ENCODE assay signal across 1 cellular context in the genomic region with DNA sequence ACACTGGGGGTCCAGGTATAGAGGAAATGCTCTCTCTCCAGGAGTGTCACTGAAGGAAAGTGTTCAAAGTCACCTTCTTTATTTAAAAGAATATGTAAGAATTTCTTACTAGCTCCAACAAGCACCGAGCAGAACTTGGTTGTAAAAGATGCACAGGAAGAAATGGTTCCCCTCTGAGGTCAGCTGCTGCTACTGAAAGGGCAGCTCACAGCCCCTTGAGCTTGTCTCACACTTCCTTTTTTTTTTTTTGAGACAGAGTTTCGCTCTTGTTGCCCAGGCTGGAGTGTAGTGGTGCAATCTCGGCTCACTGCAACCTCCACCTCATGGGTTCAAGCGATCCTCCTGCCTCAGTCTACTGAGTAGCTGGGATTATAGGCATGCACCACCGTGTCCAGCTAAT.
TF ChIP-seq lines count a peak whose summit lies in the region.

No MANE protein-coding gene starts in this region.

TF ChIP-seq in GM23338, 12 proteins besides CTCF, POLR2A, EP300 and RAD21:
- TF ChIP-seq POLR2AphosphoS5 (IDR thresholded peaks at IDR 0.05; ENCODE audit: low read depth) (no peak), EZH2 (IDR thresholded peaks at IDR 0.05; ENCODE audit: low read depth, unreplicated experiment) (no peak), NANOG (IDR thresholded peaks at IDR 0.05; ENCODE audit: borderline replicate concordance) (no peak), JUNB (IDR thresholded peaks at IDR 0.05; ENCODE audit: unreplicated experiment) (no peak), EZH2phosphoT487 (IDR thresholded peaks at IDR 0.05; ENCODE audit: unreplicated experiment) (no peak), STAT1 (IDR thresholded peaks at IDR 0.05; ENCODE audit: unreplicated experiment) (no peak), ZNF114 (CRISPR knock-in tag; IDR thresholded peaks at IDR 0.05) (no peak), CREB1 (CRISPR knock-in tag; IDR thresholded peaks at IDR 0.05; ENCODE audit: low read depth) (no peak)
- TF ChIP-seq, protein P1, sequence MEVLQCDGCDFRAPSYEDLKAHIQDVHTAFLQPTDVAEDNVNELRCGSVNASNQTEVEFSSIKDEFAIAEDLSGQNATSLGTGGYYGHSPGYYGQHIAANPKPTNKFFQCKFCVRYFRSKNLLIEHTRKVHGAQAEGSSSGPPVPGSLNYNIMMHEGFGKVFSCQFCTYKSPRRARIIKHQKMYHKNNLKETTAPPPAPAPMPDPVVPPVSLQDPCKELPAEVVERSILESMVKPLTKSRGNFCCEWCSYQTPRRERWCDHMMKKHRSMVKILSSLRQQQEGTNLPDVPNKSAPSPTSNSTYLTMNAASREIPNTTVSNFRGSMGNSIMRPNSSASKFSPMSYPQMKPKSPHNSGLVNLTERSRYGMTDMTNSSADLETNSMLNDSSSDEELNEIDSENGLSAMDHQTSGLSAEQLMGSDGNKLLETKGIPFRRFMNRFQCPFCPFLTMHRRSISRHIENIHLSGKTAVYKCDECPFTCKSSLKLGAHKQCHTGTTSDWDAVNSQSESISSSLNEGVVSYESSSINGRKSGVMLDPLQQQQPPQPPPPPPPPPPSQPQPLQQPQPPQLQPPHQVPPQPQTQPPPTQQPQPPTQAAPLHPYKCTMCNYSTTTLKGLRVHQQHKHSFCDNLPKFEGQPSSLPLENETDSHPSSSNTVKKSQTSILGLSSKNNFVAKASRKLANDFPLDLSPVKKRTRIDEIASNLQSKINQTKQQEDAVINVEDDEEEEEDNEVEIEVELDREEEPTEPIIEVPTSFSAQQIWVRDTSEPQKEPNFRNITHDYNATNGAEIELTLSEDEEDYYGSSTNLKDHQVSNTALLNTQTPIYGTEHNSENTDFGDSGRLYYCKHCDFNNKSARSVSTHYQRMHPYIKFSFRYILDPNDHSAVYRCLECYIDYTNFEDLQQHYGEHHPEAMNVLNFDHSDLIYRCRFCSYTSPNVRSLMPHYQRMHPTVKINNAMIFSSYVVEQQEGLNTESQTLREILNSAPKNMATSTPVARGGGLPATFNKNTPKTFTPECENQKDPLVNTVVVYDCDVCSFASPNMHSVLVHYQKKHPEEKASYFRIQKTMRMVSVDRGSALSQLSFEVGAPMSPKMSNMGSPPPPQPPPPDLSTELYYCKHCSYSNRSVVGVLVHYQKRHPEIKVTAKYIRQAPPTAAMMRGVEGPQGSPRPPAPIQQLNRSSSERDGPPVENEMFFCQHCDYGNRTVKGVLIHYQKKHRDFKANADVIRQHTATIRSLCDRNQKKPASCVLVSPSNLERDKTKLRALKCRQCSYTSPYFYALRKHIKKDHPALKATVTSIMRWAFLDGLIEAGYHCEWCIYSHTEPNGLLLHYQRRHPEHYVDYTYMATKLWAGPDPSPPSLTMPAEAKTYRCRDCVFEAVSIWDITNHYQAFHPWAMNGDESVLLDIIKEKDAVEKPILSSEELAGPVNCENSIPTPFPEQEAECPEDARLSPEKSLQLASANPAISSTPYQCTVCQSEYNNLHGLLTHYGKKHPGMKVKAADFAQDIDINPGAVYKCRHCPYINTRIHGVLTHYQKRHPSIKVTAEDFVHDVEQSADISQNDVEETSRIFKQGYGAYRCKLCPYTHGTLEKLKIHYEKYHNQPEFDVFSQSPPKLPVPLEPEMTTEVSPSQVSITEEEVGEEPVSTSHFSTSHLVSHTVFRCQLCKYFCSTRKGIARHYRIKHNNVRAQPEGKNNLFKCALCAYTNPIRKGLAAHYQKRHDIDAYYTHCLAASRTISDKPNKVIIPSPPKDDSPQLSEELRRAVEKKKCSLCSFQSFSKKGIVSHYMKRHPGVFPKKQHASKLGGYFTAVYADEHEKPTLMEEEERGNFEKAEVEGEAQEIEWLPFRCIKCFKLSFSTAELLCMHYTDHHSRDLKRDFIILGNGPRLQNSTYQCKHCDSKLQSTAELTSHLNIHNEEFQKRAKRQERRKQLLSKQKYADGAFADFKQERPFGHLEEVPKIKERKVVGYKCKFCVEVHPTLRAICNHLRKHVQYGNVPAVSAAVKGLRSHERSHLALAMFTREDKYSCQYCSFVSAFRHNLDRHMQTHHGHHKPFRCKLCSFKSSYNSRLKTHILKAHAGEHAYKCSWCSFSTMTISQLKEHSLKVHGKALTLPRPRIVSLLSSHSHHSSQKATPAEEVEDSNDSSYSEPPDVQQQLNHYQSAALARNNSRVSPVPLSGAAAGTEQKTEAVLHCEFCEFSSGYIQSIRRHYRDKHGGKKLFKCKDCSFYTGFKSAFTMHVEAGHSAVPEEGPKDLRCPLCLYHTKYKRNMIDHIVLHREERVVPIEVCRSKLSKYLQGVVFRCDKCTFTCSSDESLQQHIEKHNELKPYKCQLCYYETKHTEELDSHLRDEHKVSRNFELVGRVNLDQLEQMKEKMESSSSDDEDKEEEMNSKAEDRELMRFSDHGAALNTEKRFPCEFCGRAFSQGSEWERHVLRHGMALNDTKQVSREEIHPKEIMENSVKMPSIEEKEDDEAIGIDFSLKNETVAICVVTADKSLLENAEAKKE (CRISPR knock-in tag; IDR thresholded peaks at IDR 0.05) = no peak
- TF ChIP-seq, protein P2, sequence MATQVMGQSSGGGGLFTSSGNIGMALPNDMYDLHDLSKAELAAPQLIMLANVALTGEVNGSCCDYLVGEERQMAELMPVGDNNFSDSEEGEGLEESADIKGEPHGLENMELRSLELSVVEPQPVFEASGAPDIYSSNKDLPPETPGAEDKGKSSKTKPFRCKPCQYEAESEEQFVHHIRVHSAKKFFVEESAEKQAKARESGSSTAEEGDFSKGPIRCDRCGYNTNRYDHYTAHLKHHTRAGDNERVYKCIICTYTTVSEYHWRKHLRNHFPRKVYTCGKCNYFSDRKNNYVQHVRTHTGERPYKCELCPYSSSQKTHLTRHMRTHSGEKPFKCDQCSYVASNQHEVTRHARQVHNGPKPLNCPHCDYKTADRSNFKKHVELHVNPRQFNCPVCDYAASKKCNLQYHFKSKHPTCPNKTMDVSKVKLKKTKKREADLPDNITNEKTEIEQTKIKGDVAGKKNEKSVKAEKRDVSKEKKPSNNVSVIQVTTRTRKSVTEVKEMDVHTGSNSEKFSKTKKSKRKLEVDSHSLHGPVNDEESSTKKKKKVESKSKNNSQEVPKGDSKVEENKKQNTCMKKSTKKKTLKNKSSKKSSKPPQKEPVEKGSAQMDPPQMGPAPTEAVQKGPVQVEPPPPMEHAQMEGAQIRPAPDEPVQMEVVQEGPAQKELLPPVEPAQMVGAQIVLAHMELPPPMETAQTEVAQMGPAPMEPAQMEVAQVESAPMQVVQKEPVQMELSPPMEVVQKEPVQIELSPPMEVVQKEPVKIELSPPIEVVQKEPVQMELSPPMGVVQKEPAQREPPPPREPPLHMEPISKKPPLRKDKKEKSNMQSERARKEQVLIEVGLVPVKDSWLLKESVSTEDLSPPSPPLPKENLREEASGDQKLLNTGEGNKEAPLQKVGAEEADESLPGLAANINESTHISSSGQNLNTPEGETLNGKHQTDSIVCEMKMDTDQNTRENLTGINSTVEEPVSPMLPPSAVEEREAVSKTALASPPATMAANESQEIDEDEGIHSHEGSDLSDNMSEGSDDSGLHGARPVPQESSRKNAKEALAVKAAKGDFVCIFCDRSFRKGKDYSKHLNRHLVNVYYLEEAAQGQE (IDR thresholded peaks at IDR 0.05; ENCODE audit: unreplicated experiment) = no peak
- TF ChIP-seq, protein P3, sequence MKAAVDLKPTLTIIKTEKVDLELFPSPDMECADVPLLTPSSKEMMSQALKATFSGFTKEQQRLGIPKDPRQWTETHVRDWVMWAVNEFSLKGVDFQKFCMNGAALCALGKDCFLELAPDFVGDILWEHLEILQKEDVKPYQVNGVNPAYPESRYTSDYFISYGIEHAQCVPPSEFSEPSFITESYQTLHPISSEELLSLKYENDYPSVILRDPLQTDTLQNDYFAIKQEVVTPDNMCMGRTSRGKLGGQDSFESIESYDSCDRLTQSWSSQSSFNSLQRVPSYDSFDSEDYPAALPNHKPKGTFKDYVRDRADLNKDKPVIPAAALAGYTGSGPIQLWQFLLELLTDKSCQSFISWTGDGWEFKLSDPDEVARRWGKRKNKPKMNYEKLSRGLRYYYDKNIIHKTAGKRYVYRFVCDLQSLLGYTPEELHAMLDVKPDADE (IDR thresholded peaks at IDR 0.05) = no peak
TF ChIP-seq in GM23338: peak in this region for 0.
